Comparison of ENCODE assay signal across 1 cellular context in genomic region chr15:40962317-40962716, GRCh38. TPM values are rescaled to one million over a fixed set of nuclear protein-coding genes. Genes with fewer than 3 reads are reported as not detected.
"Had no signal": no experiment of that assay in that cellular context is flagged by ENCODE, and none has a peak within 500 bp of the region (broad histone marks: within the 10 kb centered on the region; RNA-seq: fewer than 3 reads in every experiment).

No MANE protein-coding gene starts in this region.

RNA-seq across cellular contexts. Expression of gene DLL4, which starts 33.2 kb away (rescaled TPM):
- total RNA-seq: MCF 10A had no signal
